ENCODE assay signal across 1 cellular context in genomic region chr4:6909970-6910339, GRCh38.
A peak's percentile ranks its signal among the peaks of the same experiment; 100 is the strongest.
TF ChIP-seq lines count a peak whose summit lies in the region.

No MANE protein-coding gene starts in this region.

TF ChIP-seq in K562, 482 proteins besides CTCF, POLR2A, EP300 and RAD21 (continued from another document):
- TF ChIP-seq ZNF395 (CRISPR knock-in tag; IDR thresholded peaks at IDR 0.05) = 0 out of 2 replicates have a peak, but pooled peaks have one; percentile 4
- peak; percentile 26 for TF ChIP-seq SAP30 (IDR thresholded peaks at IDR 0.05; ENCODE audit: borderline replicate concordance, insufficient read depth, low read depth, low read length, poor library complexity, severe bottlenecking)
- TF ChIP-seq SMARCA5 (IDR thresholded peaks at IDR 0.05) = no peak
